18 cellular contexts compared by ENCODE assay signal in the genomic region with DNA sequence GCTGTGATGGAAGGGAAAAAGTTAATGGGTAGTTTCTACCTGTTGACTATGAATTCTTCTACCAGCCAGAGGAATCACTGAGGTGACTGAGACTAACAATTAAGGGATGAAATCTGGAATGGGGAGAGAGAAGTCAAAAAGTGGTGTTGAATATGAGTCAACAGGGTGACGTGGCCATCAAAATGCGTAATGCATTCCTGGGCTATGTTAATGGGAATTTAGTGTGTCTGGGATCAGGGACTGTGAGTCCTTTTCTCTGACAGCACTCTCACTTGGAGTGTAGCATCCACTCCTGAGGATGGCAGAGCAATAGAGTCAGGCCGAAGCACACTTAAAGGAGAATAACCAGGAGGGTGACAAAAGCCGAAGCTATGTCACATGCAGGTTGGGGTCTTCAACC.
DNase-seq lines count a peak whose midpoint lies in the region; ATAC-seq and TF ChIP-seq lines count a peak whose summit lies in the region.
"Had no signal": no experiment of that assay in that cellular context is flagged by ENCODE, and none has a peak within 500 bp of the region (broad histone marks: within the 10 kb centered on the region; RNA-seq: fewer than 3 reads in every experiment).

No MANE protein-coding gene starts in this region.

- H2AFZ ChIP-seq in GM23248, result no peak overlapping the region
- no peak overlapping the region for H2AFZ ChIP-seq in fibroblast of lung (ENCODE audit: low read length)
- no peak overlapping the region for H2AFZ ChIP-seq in smooth muscle cell (ENCODE audit: low read depth)

- H3K9me3 Mint-ChIP-seq in naive thymus-derived CD4-positive, alpha-beta T cell, result no peaks in the 10 kb centered on the region
- H3K9me3 Mint-ChIP-seq: activated CD4-positive, alpha-beta T cell treated with anti-CD3 and anti-CD28 coated beads, Interleukin-2, amount 10 ng/mL, durations not matched to agents 7 days and 5 days; activated T-cell treated with anti-CD3 and anti-CD28 coated beads, Interleukin-2, amount 50 U/mL, for 24 hours; CD8-positive, alpha-beta memory T cell had no signal

- no peak for TF ChIP-seq CTCF in RWPE1 (conservative IDR thresholded peaks at IDR 0.05; ENCODE audit: low read depth)
- TF ChIP-seq CTCF in fibroblast of lung (conservative IDR thresholded peaks at IDR 0.05 in 1 of 2, IDR thresholded peaks at IDR 0.05 in 1 of 2; ENCODE audit: low read depth in 1 of 2, low read length in 2 of 2), result no peak
- no peak for TF ChIP-seq CTCF in smooth muscle cell (IDR thresholded peaks at IDR 0.05; ENCODE audit: borderline replicate concordance, insufficient read depth, poor library complexity, severe bottlenecking)

- H3K27me3 Mint-ChIP-seq in naive thymus-derived CD4-positive, alpha-beta T cell, result no peaks in the 10 kb centered on the region
- H3K27me3 Mint-ChIP-seq: activated CD4-positive, alpha-beta T cell treated with anti-CD3 and anti-CD28 coated beads, Interleukin-2, amount 10 ng/mL, durations not matched to agents 7 days and 5 days; activated T-cell treated with anti-CD3 and anti-CD28 coated beads, Interleukin-2, amount 50 U/mL, for 24 hours had no signal

- peaks cover 84% of the 10 kb centered on the region for H3F3A ChIP-seq in GM23248 (ENCODE audit: insufficient read depth)
- H3F3A ChIP-seq in smooth muscle cell (ENCODE audit: low read depth), result peaks cover 11% of the 10 kb centered on the region

- POLR2A ChIA-PET in RWPE1 (lab: Yijun Ruan, JAX; ENCODE audit: low non-redundant PET), result no interaction called here
- POLR2A ChIA-PET in naive thymus-derived CD4-positive, alpha-beta T cell (lab: Charles Lee), result no interaction called here

- intact Hi-C loops in naive thymus-derived CD4-positive, alpha-beta T cell (cut with micrococcal nuclease), result no loop called here

- H3K9ac ChIP-seq in GM23248 (peak overlapping the region; percentile 37; the same call in 1 of the 2 replicates), fibroblast of lung (ENCODE audit: insufficient read depth, low read length) (no peak overlapping the region), smooth muscle cell (ENCODE audit: low read depth) (no peak overlapping the region)

- peak; percentile 92 for DNase-seq in GM23248
- peak; percentile 77 for DNase-seq in RWPE1 (ENCODE audit: low spot score)
- peak; percentile 65 to 94 for DNase-seq in fibroblast of lung (ENCODE audit: low read depth in 2 of 2)
- no peak for DNase-seq in smooth muscle cell (lab: John Stamatoyannopoulos, UW; ENCODE audit: unreplicated experiment)
- no peak for DNase-seq in NCI-H510A treated with DMSO at 0.1 percent for 48 hours (lab: John Stamatoyannopoulos, UW)
- DNase-seq in naive thymus-derived CD4-positive, alpha-beta T cell, result no peak
- DNase-seq in NCI-H2227 (lab: John Stamatoyannopoulos, UW; ENCODE audit: unreplicated experiment), result no peak
- no peak for DNase-seq in caudate nucleus (lab: John Stamatoyannopoulos, UW)
- DNase-seq: activated CD4-positive, alpha-beta T cell treated with anti-CD3 and anti-CD28 coated beads, Interleukin-2, amount 10 ng/mL, durations not matched to agents 7 days and 5 days; activated T-cell treated with anti-CD3 and anti-CD28 coated beads, Interleukin-2, amount 50 U/mL, for 24 hours; adrenal gland; CD8-positive, alpha-beta memory T cell; colonic mucosa; NCI-H2107; right lobe of liver; SHP77; stimulated activated CD4-positive, alpha-beta T cell treated with anti-CD3 and anti-CD28 coated beads, Interleukin-4, amount 100 ng/mL, for 4 hours had no signal

- H3K27ac Mint-ChIP-seq in naive thymus-derived CD4-positive, alpha-beta T cell, result no peak overlapping the region
- H3K27ac Mint-ChIP-seq: activated CD4-positive, alpha-beta T cell treated with anti-CD3 and anti-CD28 coated beads, Interleukin-2, amount 10 ng/mL, durations not matched to agents 7 days and 5 days; activated T-cell treated with anti-CD3 and anti-CD28 coated beads, Interleukin-2, amount 50 U/mL, for 24 hours; CD8-positive, alpha-beta memory T cell had no signal

- no peak for ATAC-seq in naive thymus-derived CD4-positive, alpha-beta T cell
- ATAC-seq: right lobe of liver had no signal

- CTCF ChIA-PET in RWPE1 (lab: Yijun Ruan, JAX), result no interaction called here
- CTCF ChIA-PET in naive thymus-derived CD4-positive, alpha-beta T cell (lab: Charles Lee), result no interaction called here

- H4K20me1 ChIP-seq in GM23248 (ENCODE audit: insufficient read depth) (no peaks in the 10 kb centered on the region), fibroblast of lung (ENCODE audit: control insufficient read depth, extremely low read depth, insufficient read depth, low read length) (no peaks in the 10 kb centered on the region), smooth muscle cell (ENCODE audit: low read depth) (no peaks in the 10 kb centered on the region)

- WGBS in GM23248 (ENCODE audit: low coverage in 1 of 2, low lambda C conversion rate in 2 of 2, missing lambda C conversion rate in 2 of 2), 2 experiments, result 26 to 38% methylated on average over 4 of the region's 4 CpGs
- WGBS in smooth muscle cell (ENCODE audit: low lambda C conversion rate), result 71% methylated on average over 4 of the region's 4 CpGs

- H3K9me3 ChIP-seq in GM23248 (ENCODE audit: low read depth) (no peaks in the 10 kb centered on the region), fibroblast of lung (ENCODE audit: control insufficient read depth, insufficient read depth, low read depth, low read length) (no peaks in the 10 kb centered on the region), smooth muscle cell (replicated peaks; ENCODE audit: low read depth) (no peaks in the 10 kb centered on the region)
- H3K9me3 ChIP-seq in naive thymus-derived CD4-positive, alpha-beta T cell (ENCODE audit: control insufficient read depth in 2 of 3, low read length in 3 of 3), result no peaks in the 10 kb centered on the region
- H3K9me3 ChIP-seq: adrenal gland, colonic mucosa, right lobe of liver, tibial nerve had no signal

- in situ Hi-C loops in GM23248 (cut with MboI), result no loop called here

- no peaks in the 10 kb centered on the region for H3K9me2 ChIP-seq in GM23248 (ENCODE audit: insufficient read depth)

- H3K4me3 Mint-ChIP-seq in naive thymus-derived CD4-positive, alpha-beta T cell, result no peak overlapping the region
- H3K4me3 Mint-ChIP-seq: activated CD4-positive, alpha-beta T cell treated with anti-CD3 and anti-CD28 coated beads, Interleukin-2, amount 10 ng/mL, durations not matched to agents 7 days and 5 days; activated T-cell treated with anti-CD3 and anti-CD28 coated beads, Interleukin-2, amount 50 U/mL, for 24 hours; CD8-positive, alpha-beta memory T cell had no signal

- H3K4me1 ChIP-seq in GM23248 (ENCODE audit: insufficient read depth), result peaks cover 19% of the 10 kb centered on the region
- H3K4me1 ChIP-seq in fibroblast of lung (ENCODE audit: control insufficient read depth, extremely low read depth, insufficient read depth, low read length), result peaks cover 7% of the 10 kb centered on the region
- H3K4me1 ChIP-seq in smooth muscle cell (ENCODE audit: low read depth), result no peaks in the 10 kb centered on the region
- no peaks in the 10 kb centered on the region for H3K4me1 ChIP-seq in naive thymus-derived CD4-positive, alpha-beta T cell (ENCODE audit: control insufficient read depth in 2 of 2, insufficient read depth in 2 of 2, low read length in 2 of 2)
- H3K4me1 ChIP-seq: adrenal gland, colonic mucosa, right lobe of liver had no signal

- no peak overlapping the region for H3K4me3 ChIP-seq in GM23248
- no peak overlapping the region for H3K4me3 ChIP-seq in fibroblast of lung (replicated peaks in 1 of 4; ENCODE audit: control extremely low read depth in 1 of 4, insufficient read depth in 1 of 4, low read depth in 3 of 4, low read length in 4 of 4)
- H3K4me3 ChIP-seq in smooth muscle cell, result no peak overlapping the region
- H3K4me3 ChIP-seq in naive thymus-derived CD4-positive, alpha-beta T cell (ENCODE audit: low read length), result no peak overlapping the region
- H3K4me3 ChIP-seq: adrenal gland, colonic mucosa, right lobe of liver, tibial nerve had no signal

- peaks cover 0 to 40% (median 14%) of the 10 kb centered on the region in 5 donors for H3K36me3 Mint-ChIP-seq in naive thymus-derived CD4-positive, alpha-beta T cell

- H3K27ac ChIP-seq in GM23248 (peak overlapping the region; percentile 64), RWPE1 (no peak overlapping the region), fibroblast of lung (ENCODE audit: insufficient read depth, low read length) (no peak overlapping the region), smooth muscle cell (ENCODE audit: low read depth) (peak overlapping the region; percentile 60), caudate nucleus (ENCODE audit: low read depth, low read length) (no peak overlapping the region)
- no peak overlapping the region for H3K27ac ChIP-seq in naive thymus-derived CD4-positive, alpha-beta T cell (ENCODE audit: low read depth, low read length)
- H3K27ac ChIP-seq: adrenal gland, colonic mucosa, right lobe of liver, tibial nerve had no signal

- no peaks in the 10 kb centered on the region for H3K79me2 ChIP-seq in GM23248 (ENCODE audit: insufficient read depth)
- H3K79me2 ChIP-seq in fibroblast of lung (ENCODE audit: control insufficient read depth, insufficient read depth, low read length), result no peaks in the 10 kb centered on the region
- H3K79me2 ChIP-seq in smooth muscle cell (ENCODE audit: low read depth), result no peaks in the 10 kb centered on the region

- peak overlapping the region; percentile 22 for H3K4me2 ChIP-seq in GM23248 (ENCODE audit: unreplicated experiment)
- no peak overlapping the region for H3K4me2 ChIP-seq in fibroblast of lung (ENCODE audit: extremely low read depth, insufficient read depth, low read length)
- no peak overlapping the region for H3K4me2 ChIP-seq in smooth muscle cell

- H3K4me1 Mint-ChIP-seq in naive thymus-derived CD4-positive, alpha-beta T cell, result peaks cover 0 to 4% (median 0%) of the 10 kb centered on the region in 7 donors
- H3K4me1 Mint-ChIP-seq: activated CD4-positive, alpha-beta T cell treated with anti-CD3 and anti-CD28 coated beads, Interleukin-2, amount 10 ng/mL, durations not matched to agents 7 days and 5 days; CD8-positive, alpha-beta memory T cell had no signal

- H3K36me3 ChIP-seq in GM23248 (ENCODE audit: low read depth), result peaks cover 41% of the 10 kb centered on the region
- H3K36me3 ChIP-seq in fibroblast of lung (ENCODE audit: control insufficient read depth, insufficient read depth, low read length), result peaks cover 19% of the 10 kb centered on the region
- H3K36me3 ChIP-seq in smooth muscle cell (ENCODE audit: low read depth), result no peaks in the 10 kb centered on the region
- peaks cover 0 to 9% (median 0%) of the 10 kb centered on the region in 3 experiments for H3K36me3 ChIP-seq in naive thymus-derived CD4-positive, alpha-beta T cell (ENCODE audit: control insufficient read depth in 2 of 3, insufficient read depth in 3 of 3, low read length in 3 of 3)
- H3K36me3 ChIP-seq: adrenal gland, colonic mucosa, right lobe of liver had no signal

- H3K27me3 ChIP-seq in GM23248 (replicated peaks; ENCODE audit: insufficient read depth), result no peaks in the 10 kb centered on the region
- H3K27me3 ChIP-seq in fibroblast of lung (ENCODE audit: control insufficient read depth, insufficient read depth, low read length), result no peaks in the 10 kb centered on the region
- H3K27me3 ChIP-seq in smooth muscle cell (ENCODE audit: low read depth), result no peaks in the 10 kb centered on the region
- H3K27me3 ChIP-seq in naive thymus-derived CD4-positive, alpha-beta T cell (ENCODE audit: control insufficient read depth in 2 of 2, insufficient read depth in 2 of 2, low read length in 2 of 2), result no peaks in the 10 kb centered on the region
- H3K27me3 ChIP-seq: adrenal gland, colonic mucosa, right lobe of liver, tibial nerve had no signal

Comparison
In these comparisons a context has a peak if more than half of its experiments do, and no peak if none do; other contexts are left out.
1. DNase-seq: peak in GM23248 (single experiment), RWPE1 (single experiment) and fibroblast of lung (2 of 2); none in smooth muscle cell (single experiment), NCI-H510A treated with DMSO at 0.1 percent for 48 hours (single experiment), naive thymus-derived CD4-positive, alpha-beta T cell (0 of 9), NCI-H2227 (single experiment) and caudate nucleus (0 of 61).
2. H3K27ac ChIP-seq: peak in GM23248 (single experiment) and smooth muscle cell (single experiment); none in RWPE1 (single experiment), fibroblast of lung (single experiment), naive thymus-derived CD4-positive, alpha-beta T cell (single experiment) and caudate nucleus (single experiment).